In the genomic region with DNA sequence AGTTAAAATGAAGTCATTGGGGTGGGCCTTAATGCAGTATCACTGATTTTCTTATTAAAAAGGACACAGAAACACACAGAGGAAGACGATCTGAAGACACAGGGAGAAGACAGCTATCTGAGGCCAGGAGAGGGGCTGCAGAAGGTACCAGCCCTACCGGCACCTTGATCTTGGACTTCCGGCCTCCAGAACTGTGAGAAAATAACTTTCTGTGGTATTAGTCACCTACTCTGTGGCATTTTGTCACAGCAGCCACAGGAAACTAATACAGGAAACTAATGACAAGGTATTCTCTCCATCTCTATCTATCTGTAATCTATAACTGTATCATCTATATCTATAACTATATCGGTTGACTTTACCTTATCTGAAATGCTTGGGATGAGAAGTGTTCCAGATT, we compare ENCODE assay signal across 21 cellular contexts.
"Had no signal": no experiment of that assay in that cellular context is flagged by ENCODE, and none has a peak within 500 bp of the region (broad histone marks: within the 10 kb centered on the region; RNA-seq: fewer than 3 reads in every experiment).

No MANE protein-coding gene starts in this region.

- H3K9me3 ChIP-seq: colonic mucosa, pancreas, transverse colon had no signal

- ATAC-seq: gastroesophageal sphincter, left cardiac atrium, pancreas, right cardiac atrium had no signal

- H3K36me3 Mint-ChIP-seq: memory B cell had no signal

- H3K27me3 ChIP-seq: breast epithelium, colonic mucosa, gastroesophageal sphincter, pancreas, transverse colon had no signal

- H3K27ac ChIP-seq: breast epithelium, colonic mucosa, dorsolateral prefrontal cortex, gastroesophageal sphincter, pancreas, transverse colon had no signal

- H3K4me1 Mint-ChIP-seq: endodermal cell, memory B cell, nephron progenitor cell had no signal

- H3K4me1 ChIP-seq: breast epithelium, colonic mucosa, gastroesophageal sphincter, pancreas, transverse colon had no signal

- H3K36me3 ChIP-seq: breast epithelium, colonic mucosa, gastroesophageal sphincter, pancreas, transverse colon had no signal

- H3K27ac Mint-ChIP-seq: activated CD4-positive, alpha-beta T cell treated with anti-CD3 and anti-CD28 coated beads, Interleukin-2, amount 10 ng/mL, durations not matched to agents 7 days and 5 days; activated naive CD8-positive, alpha-beta T cell; activated T-helper 1 cell treated with anti-CD3 and anti-CD28 coated beads, Interleukin-12 subunit alpha, Interleukin-12 subunit beta, Interleukin-2, Interleukin-4 antibody, amounts not matched to agents 30 ng/mL and 10 ng/mL and 1 ng/mL, durations not matched to agents 14 hours and 24 hours and 36 hours; endodermal cell; memory B cell; nephron progenitor cell had no signal

- H3K4me3 ChIP-seq: breast epithelium, colonic mucosa, dorsolateral prefrontal cortex, gastroesophageal sphincter, pancreas, transverse colon had no signal

- H3K27me3 Mint-ChIP-seq: activated CD4-positive, alpha-beta T cell treated with anti-CD3 and anti-CD28 coated beads, Interleukin-2, amount 10 ng/mL, durations not matched to agents 7 days and 5 days; activated naive CD8-positive, alpha-beta T cell; memory B cell had no signal

- DNase-seq: activated CD4-positive, alpha-beta T cell treated with anti-CD3 and anti-CD28 coated beads, Interleukin-2, amount 10 ng/mL, durations not matched to agents 7 days and 5 days; activated gamma-delta T cell treated with Interleukin-2 at 50 U/mL for 16 hours; amniotic stem cell; colonic mucosa; dorsolateral prefrontal cortex; endodermal cell; head of caudate nucleus; hypothalamus; islet precursor cell; left cardiac atrium; nephron progenitor cell; pancreas; right cardiac atrium; stimulated activated CD4-positive, alpha-beta T cell treated with anti-CD3 and anti-CD28 coated beads, Interleukin-12 subunit alpha, Interleukin-12 subunit beta, amount 100 ng/mL, for 4 hours; stimulated activated CD4-positive, alpha-beta T cell treated with anti-CD3 and anti-CD28 coated beads, Interleukin-4, amount 100 ng/mL, for 4 hours; transverse colon had no signal

- H3K4me3 Mint-ChIP-seq: activated CD4-positive, alpha-beta T cell treated with anti-CD3 and anti-CD28 coated beads, Interleukin-2, amount 10 ng/mL, durations not matched to agents 7 days and 5 days; activated naive CD8-positive, alpha-beta T cell; activated T-helper 1 cell treated with anti-CD3 and anti-CD28 coated beads, Interleukin-12 subunit alpha, Interleukin-12 subunit beta, Interleukin-2, Interleukin-4 antibody, amounts not matched to agents 30 ng/mL and 10 ng/mL and 1 ng/mL, durations not matched to agents 14 hours and 24 hours and 36 hours; endodermal cell; memory B cell; nephron progenitor cell had no signal
